Comparison of ENCODE assay signal across 1 cellular context in the genomic region with DNA sequence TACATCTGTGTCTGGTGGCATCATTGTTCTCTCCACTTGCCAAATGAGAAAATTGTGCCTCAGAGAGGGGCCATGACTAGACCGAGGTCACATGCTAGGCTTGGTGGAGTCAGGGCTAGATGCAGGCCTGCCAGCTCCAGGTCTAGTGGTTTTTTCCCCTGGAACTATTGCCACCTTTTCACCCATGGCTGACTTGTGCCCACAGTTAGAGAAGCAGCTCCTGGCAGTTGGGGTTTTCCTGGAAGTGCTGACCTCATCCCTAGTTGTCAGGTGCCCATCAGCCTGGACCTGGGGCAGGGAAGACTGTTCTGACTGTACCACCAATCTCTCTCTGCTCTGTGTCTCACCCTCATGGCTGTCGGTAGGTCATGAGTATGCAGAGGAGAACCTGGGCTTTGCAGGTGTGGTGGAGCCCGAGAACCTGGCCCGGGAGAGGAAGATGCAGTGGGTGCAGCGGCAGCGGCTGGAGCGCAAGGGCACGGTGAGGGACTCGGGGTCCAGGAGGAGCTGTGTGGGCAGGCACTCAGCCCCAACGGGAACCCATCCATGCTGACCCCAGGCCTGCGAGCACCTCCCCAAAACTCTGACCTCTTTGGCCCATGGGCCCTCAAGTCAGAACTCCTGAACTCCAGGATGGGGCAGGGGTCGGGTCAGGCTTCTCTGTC.
TF ChIP-seq lines count a peak whose summit lies in the region.

No MANE protein-coding gene starts in this region.

TF ChIP-seq in IMR-90, 13 proteins besides CTCF, POLR2A, EP300 and RAD21:
- TF ChIP-seq BHLHE40 (IDR thresholded peaks at IDR 0.05; ENCODE audit: low read depth, low read length) (no peak), MAFK (IDR thresholded peaks at IDR 0.05; ENCODE audit: low read depth, low read length) (no peak), FOS (IDR thresholded peaks at IDR 0.05; ENCODE audit: low read depth, low read length) (no peak), NFE2L2 (IDR thresholded peaks at IDR 0.05; ENCODE audit: low read depth, low read length) (no peak), RFX5 (IDR thresholded peaks at IDR 0.05; ENCODE audit: low read depth, low read length) (no peak), CHD1 (IDR thresholded peaks at IDR 0.05; ENCODE audit: low read depth, low read length) (no peak), RCOR1 (IDR thresholded peaks at IDR 0.05; ENCODE audit: insufficient replicate concordance, low read length) (no peak), SMC3 (IDR thresholded peaks at IDR 0.05; ENCODE audit: low read depth, low read length) (no peak), MXI1 (IDR thresholded peaks at IDR 0.05; ENCODE audit: borderline replicate concordance, low read depth, low read length) (no peak), MAZ (IDR thresholded peaks at IDR 0.05; ENCODE audit: borderline replicate concordance, low read depth, low read length) (no peak), CEBPB (IDR thresholded peaks at IDR 0.05; ENCODE audit: low read depth, low read length) (no peak)
- TF ChIP-seq, protein P1, sequence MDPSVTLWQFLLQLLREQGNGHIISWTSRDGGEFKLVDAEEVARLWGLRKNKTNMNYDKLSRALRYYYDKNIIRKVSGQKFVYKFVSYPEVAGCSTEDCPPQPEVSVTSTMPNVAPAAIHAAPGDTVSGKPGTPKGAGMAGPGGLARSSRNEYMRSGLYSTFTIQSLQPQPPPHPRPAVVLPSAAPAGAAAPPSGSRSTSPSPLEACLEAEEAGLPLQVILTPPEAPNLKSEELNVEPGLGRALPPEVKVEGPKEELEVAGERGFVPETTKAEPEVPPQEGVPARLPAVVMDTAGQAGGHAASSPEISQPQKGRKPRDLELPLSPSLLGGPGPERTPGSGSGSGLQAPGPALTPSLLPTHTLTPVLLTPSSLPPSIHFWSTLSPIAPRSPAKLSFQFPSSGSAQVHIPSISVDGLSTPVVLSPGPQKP (IDR thresholded peaks at IDR 0.05; ENCODE audit: borderline replicate concordance, low read depth, low read length): no peak
- TF ChIP-seq, protein P2, sequence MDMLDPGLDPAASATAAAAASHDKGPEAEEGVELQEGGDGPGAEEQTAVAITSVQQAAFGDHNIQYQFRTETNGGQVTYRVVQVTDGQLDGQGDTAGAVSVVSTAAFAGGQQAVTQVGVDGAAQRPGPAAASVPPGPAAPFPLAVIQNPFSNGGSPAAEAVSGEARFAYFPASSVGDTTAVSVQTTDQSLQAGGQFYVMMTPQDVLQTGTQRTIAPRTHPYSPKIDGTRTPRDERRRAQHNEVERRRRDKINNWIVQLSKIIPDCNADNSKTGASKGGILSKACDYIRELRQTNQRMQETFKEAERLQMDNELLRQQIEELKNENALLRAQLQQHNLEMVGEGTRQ (IDR thresholded peaks at IDR 0.05; ENCODE audit: low read depth, low read length): no peak
TF ChIP-seq in IMR-90: peak in this region for 0.
